8 cellular contexts compared by ENCODE assay signal in the genomic region with DNA sequence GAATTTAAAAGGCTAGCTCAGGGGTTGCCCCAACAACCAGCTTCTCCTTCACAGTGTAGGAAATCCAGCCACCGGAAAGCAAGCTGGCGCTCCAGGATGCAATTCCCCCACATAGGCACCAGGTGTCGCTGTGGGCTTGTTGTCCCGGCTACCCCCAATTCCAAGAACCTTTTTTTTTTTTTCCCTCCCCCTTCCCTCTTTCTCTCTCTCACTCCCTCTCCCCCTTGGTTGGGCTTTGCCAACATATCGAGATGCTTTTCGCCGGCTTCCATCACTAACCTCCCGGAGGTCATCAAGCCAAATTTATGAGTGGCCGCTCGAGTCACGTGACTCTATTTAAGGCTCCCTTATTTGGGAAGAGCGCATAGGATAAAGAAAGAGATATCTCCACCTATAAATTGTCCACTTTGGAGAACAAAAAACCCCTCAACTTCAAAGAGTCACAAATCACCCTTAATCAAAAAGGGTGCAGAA. TPM values are rescaled to one million over a fixed set of nuclear protein-coding genes. Genes with fewer than 3 reads are reported as not detected.
DNase-seq lines count a peak whose midpoint lies in the region; ATAC-seq and TF ChIP-seq lines count a peak whose summit lies in the region.

HOXC5 (plus strand) TSS at position 424 of the 474 bp plus-strand sequence. CDS start 73 bp downstream, outside the sequence.

- TF ChIP-seq CTCF in glutamatergic neuron (IDR thresholded peaks at IDR 0.05; ENCODE audit: partially characterized antibody, unreplicated experiment) (peak; percentile 99), prostate gland (IDR thresholded peaks at IDR 0.05) (peak; percentile 63 to 85 (median 72))

- peak within 1 kb of the TSS; percentile 55 for H3K4me3 Mint-ChIP-seq in glutamatergic neuron (ENCODE audit: unreplicated experiment)

- peaks cover 9% of the 10 kb centered on the region for H3K4me1 ChIP-seq in prostate gland (replicated peaks)

- peaks cover 2% of the 10 kb centered on the region for H3K9me3 Mint-ChIP-seq in glutamatergic neuron (ENCODE audit: unreplicated experiment)

- no peak within 1 kb of the TSS for H3K27ac ChIP-seq in prostate gland

- peaks cover 43% of the 10 kb centered on the region for H3K27me3 Mint-ChIP-seq in glutamatergic neuron (ENCODE audit: unreplicated experiment)

- intact Hi-C loops in prostate gland (cut with DNase I) = no loop called here

- TF ChIP-seq RAD21 in Ishikawa (IDR thresholded peaks at IDR 0.05; ENCODE audit: low read depth) = peak; percentile 90

- no peaks in the 10 kb centered on the region for H3K9me3 ChIP-seq in prostate gland

- no peak within 1 kb of the TSS for H3K27ac Mint-ChIP-seq in glutamatergic neuron (ENCODE audit: unreplicated experiment)

- H3K36me3 ChIP-seq in prostate gland = no peaks in the 10 kb centered on the region

- DNase-seq in D341Med (ENCODE audit: low spot score) = peak; percentile 85
- peak; percentile 83 for DNase-seq in RPMI7951 (ENCODE audit: low read depth)
- peak in 3 of 4 experiments; percentile 16 to 25 (median 21) for DNase-seq in activated naive CD4-positive, alpha-beta T cell (lab: John Stamatoyannopoulos, UW)
- DNase-seq in glutamatergic neuron = peak; percentile 80
- peak; percentile 43 for DNase-seq in prostate gland (ENCODE audit: low spot score)

- H3K4me1 Mint-ChIP-seq in glutamatergic neuron (ENCODE audit: low read depth, unreplicated experiment) = peaks cover 6% of the 10 kb centered on the region

- ATAC-seq in GM18858 (IDR thresholded peaks at IDR 0.05; ENCODE audit: unreplicated experiment) = no peak
- no peak for ATAC-seq in HG03460 (IDR thresholded peaks at IDR 0.05; ENCODE audit: unreplicated experiment)

- H3K36me3 Mint-ChIP-seq in glutamatergic neuron (ENCODE audit: unreplicated experiment) = no peaks in the 10 kb centered on the region

- no peak for TF ChIP-seq POLR2A in prostate gland (IDR thresholded peaks at IDR 0.05)

- no peak for TF ChIP-seq EP300 in Ishikawa (IDR thresholded peaks at IDR 0.05; ENCODE audit: borderline replicate concordance)

- peaks cover 70% of the 10 kb centered on the region for H3K27me3 ChIP-seq in prostate gland (replicated peaks; ENCODE audit: insufficient read depth)

- 4% methylated on average over 12 of the region's 12 CpGs for WGBS in prostate gland

- no peak within 1 kb of the TSS for H3K4me3 ChIP-seq in prostate gland

TF ChIP-seq in Ishikawa, 13 proteins besides CTCF, POLR2A, EP300 and RAD21:
- no peak for TF ChIP-seq FOXM1 (IDR thresholded peaks at IDR 0.05; ENCODE audit: borderline replicate concordance, low read depth)
- TF ChIP-seq YY1 (IDR thresholded peaks at IDR 0.05; ENCODE audit: low read depth) = 0 out of 2 replicates have a peak, but pooled peaks have one; percentile 8
- TF ChIP-seq, protein P1, sequence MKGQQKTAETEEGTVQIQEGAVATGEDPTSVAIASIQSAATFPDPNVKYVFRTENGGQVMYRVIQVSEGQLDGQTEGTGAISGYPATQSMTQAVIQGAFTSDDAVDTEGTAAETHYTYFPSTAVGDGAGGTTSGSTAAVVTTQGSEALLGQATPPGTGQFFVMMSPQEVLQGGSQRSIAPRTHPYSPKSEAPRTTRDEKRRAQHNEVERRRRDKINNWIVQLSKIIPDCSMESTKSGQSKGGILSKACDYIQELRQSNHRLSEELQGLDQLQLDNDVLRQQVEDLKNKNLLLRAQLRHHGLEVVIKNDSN (IDR thresholded peaks at IDR 0.05) = peak; percentile 80
- no peak for TF ChIP-seq CEBPB (IDR thresholded peaks at IDR 0.05)
- peak; percentile 25; the same call in 1 of the 2 replicates for TF ChIP-seq MAX (IDR thresholded peaks at IDR 0.05)
- 0 out of 2 replicates have a peak, but pooled peaks have one; percentile 2 for TF ChIP-seq EGR1 (IDR thresholded peaks at IDR 0.05)
- no peak for TF ChIP-seq TAF1 (IDR thresholded peaks at IDR 0.05; ENCODE audit: low read depth)

RNA-seq across cellular contexts. Expression of gene HOXC5, which starts in this region (rescaled TPM):
- 0.78 and 2.0 TPM in 2 replicates for total RNA-seq in RPMI7951 (2014; rRNA removed; shearing (Covaris generic))
- total RNA-seq in glutamatergic neuron (ENCODE audit: unreplicated experiment) (not detected), prostate gland (1 to 10 TPM in 1 of 2 donors, not detected in 1; 2.8 TPM)

Comparison
In these comparisons a context has a peak if more than half of its experiments do, and no peak if none do; other contexts are left out.
1. Peak in DNase-seq in glutamatergic neuron; RNA of the gene not detected or under 1 TPM.
2. DNase-seq: peak in every context shown above with its lines; median percentile 85 in D341Med; 83 in RPMI7951; 80 in glutamatergic neuron; 43 in prostate gland; 21 in activated naive CD4-positive, alpha-beta T cell.